Comparison of ENCODE assay signal across 15 cellular contexts in the genomic region with DNA sequence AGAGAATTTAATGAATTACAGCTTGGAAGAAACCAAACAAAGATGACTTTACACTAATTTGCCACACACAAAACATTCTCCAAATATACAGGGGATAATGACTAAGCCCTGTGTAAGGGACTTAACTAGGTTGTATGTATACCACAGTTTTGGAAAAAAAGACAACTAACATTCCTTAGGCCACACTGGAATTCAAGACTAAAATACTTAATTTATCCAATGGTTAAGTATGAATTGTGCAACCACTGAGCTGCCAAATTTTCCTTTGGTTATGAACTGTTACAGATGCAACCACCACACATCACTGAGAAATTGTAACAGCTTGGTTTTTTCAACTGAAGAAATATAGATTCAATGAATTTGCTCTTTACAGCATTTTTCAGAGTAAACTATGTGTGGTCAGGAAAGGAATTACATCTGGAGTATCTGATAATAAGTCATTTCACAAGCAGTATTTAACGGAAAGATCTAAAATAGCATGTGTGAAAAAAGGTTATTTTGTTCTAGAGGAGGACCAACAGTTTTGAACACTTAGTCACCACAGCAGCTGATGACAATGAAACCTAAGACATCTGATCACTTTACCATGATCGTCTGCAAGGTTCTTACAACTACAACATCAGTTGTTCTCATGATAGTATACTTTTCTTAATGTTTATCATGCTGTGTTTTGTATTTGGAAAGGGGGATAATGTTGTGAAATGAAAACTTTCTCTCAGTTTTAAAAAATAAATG.
DNase-seq lines count a peak whose midpoint lies in the region; ATAC-seq and TF ChIP-seq lines count a peak whose summit lies in the region.
"Had no signal": no experiment of that assay in that cellular context is flagged by ENCODE, and none has a peak within 500 bp of the region (broad histone marks: within the 10 kb centered on the region; RNA-seq: fewer than 3 reads in every experiment).

No MANE protein-coding gene starts in this region.

- H3K36me3 ChIP-seq in ACC112 (ENCODE audit: insufficient read depth, low read length): 0 out of 2 replicates have a peak, but pooled peaks cover 3% of the 10 kb centered on the region
- no peaks in the 10 kb centered on the region for H3K36me3 ChIP-seq in adipocyte (ENCODE audit: control insufficient read depth, insufficient read depth, low read length, severe bottlenecking)
- H3K36me3 ChIP-seq in naive thymus-derived CD4-positive, alpha-beta T cell (ENCODE audit: control insufficient read depth in 2 of 3, insufficient read depth in 3 of 3, low read length in 3 of 3): no peaks in the 10 kb centered on the region

- DNase-seq in HFFc6 (peak; percentile 98), adipocyte (ENCODE audit: low read depth) (peak; percentile 93), glomerular visceral epithelial cell (ENCODE audit: extremely low spot score) (peak; percentile 45), NCI-H1417 (lab: John Stamatoyannopoulos, UW) (no peak)
- DNase-seq in stimulated activated CD8-positive, alpha-beta memory T cell treated with anti-CD3 and anti-CD28 coated beads, Interleukin-4, amount 100 ng/mL, for 48 hours: no peak
- no peak for DNase-seq in activated CD8-positive, alpha-beta memory T cell treated with anti-CD3 and anti-CD28 coated beads, Interleukin-2, amount 50 U/mL, for 4 hours
- DNase-seq in naive thymus-derived CD4-positive, alpha-beta T cell: no peak
- DNase-seq: activated T-cell treated with anti-CD3 and anti-CD28 coated beads, Interleukin-2, amount 50 U/mL, for 1 hour; Kasumi-1; stimulated activated CD4-positive, alpha-beta T cell treated with anti-CD3 and anti-CD28 coated beads, Interleukin-4, amount 100 ng/mL, for 24 hours had no signal

- H3K9ac ChIP-seq in adipocyte (ENCODE audit: low read length): peak overlapping the region; percentile 66
- H3K9ac ChIP-seq: parathyroid adenoma had no signal

- peak overlapping the region; percentile 42 for H3K4me3 ChIP-seq in ACC112 (ENCODE audit: low read depth, low read length)
- H3K4me3 ChIP-seq in adipocyte (ENCODE audit: low read length): peak overlapping the region; percentile 45
- no peak overlapping the region for H3K4me3 ChIP-seq in naive thymus-derived CD4-positive, alpha-beta T cell (ENCODE audit: low read length)
- H3K4me3 ChIP-seq: GM23338 had no signal

- H3K4me3 Mint-ChIP-seq in HFFc6: peak overlapping the region; percentile 68
- H3K4me3 Mint-ChIP-seq in naive thymus-derived CD4-positive, alpha-beta T cell: no peak overlapping the region
- H3K4me3 Mint-ChIP-seq: B cell, GM23338 had no signal

- peaks cover 62% of the 10 kb centered on the region for H3K9me3 Mint-ChIP-seq in HFFc6
- H3K9me3 Mint-ChIP-seq in naive thymus-derived CD4-positive, alpha-beta T cell: peaks cover 16 to 85% (median 32%) of the 10 kb centered on the region in 11 donors

- peak overlapping the region; percentile 96 for H3K27ac Mint-ChIP-seq in HFFc6
- no peak overlapping the region for H3K27ac Mint-ChIP-seq in naive thymus-derived CD4-positive, alpha-beta T cell
- H3K27ac Mint-ChIP-seq: B cell, GM23338 had no signal

- peaks cover 67% of the 10 kb centered on the region for H3K36me3 Mint-ChIP-seq in HFFc6 (ENCODE audit: low read depth)
- peaks cover 0 to 27% (median 15%) of the 10 kb centered on the region in 5 donors for H3K36me3 Mint-ChIP-seq in naive thymus-derived CD4-positive, alpha-beta T cell

- peaks cover 35% of the 10 kb centered on the region for H3K4me1 Mint-ChIP-seq in HFFc6 (ENCODE audit: low read depth)
- no peaks in the 10 kb centered on the region for H3K4me1 Mint-ChIP-seq in naive thymus-derived CD4-positive, alpha-beta T cell
- H3K4me1 Mint-ChIP-seq: B cell, GM23338 had no signal

- no peaks in the 10 kb centered on the region for H3K27me3 ChIP-seq in ACC112 (ENCODE audit: insufficient read depth, low read length)
- H3K27me3 ChIP-seq in adipocyte (replicated peaks; ENCODE audit: control insufficient read depth, insufficient read depth, low read length): no peaks in the 10 kb centered on the region
- H3K27me3 ChIP-seq in naive thymus-derived CD4-positive, alpha-beta T cell (ENCODE audit: control insufficient read depth in 2 of 2, insufficient read depth in 2 of 2, low read length in 2 of 2): no peaks in the 10 kb centered on the region

- peak overlapping the region; percentile 20 for H2AFZ ChIP-seq in ACC112 (ENCODE audit: low read length, unreplicated experiment)
- H2AFZ ChIP-seq: GM23338, parathyroid adenoma had no signal

- H3K9me3 ChIP-seq in adipocyte (ENCODE audit: control insufficient read depth, low read length): peaks cover 33% of the 10 kb centered on the region
- peaks cover 0 to 17% (median 0%) of the 10 kb centered on the region in 3 experiments for H3K9me3 ChIP-seq in naive thymus-derived CD4-positive, alpha-beta T cell (ENCODE audit: control insufficient read depth in 2 of 3, low read length in 3 of 3)

- CTCF ChIA-PET in naive thymus-derived CD4-positive, alpha-beta T cell (lab: Charles Lee): no interaction called here

- no peak for ATAC-seq in naive thymus-derived CD4-positive, alpha-beta T cell
- ATAC-seq: GM23338 had no signal

- peak overlapping the region; percentile 75 for H3K27ac ChIP-seq in ACC112 (ENCODE audit: low read depth, low read length)
- H3K27ac ChIP-seq in naive thymus-derived CD4-positive, alpha-beta T cell (ENCODE audit: low read depth, low read length): no peak overlapping the region
- H3K27ac ChIP-seq: parathyroid adenoma, VCaP had no signal

- H3K79me2 ChIP-seq in ACC112 (ENCODE audit: control insufficient read depth, insufficient read depth, low read length, unreplicated experiment): no peaks in the 10 kb centered on the region
- H3K79me2 ChIP-seq: parathyroid adenoma had no signal

- peak; percentile 71 for TF ChIP-seq CTCF in HFFc6 (IDR thresholded peaks at IDR 0.05)

- intact Hi-C loops in naive thymus-derived CD4-positive, alpha-beta T cell (cut with micrococcal nuclease): no loop called here

- POLR2A ChIA-PET in naive thymus-derived CD4-positive, alpha-beta T cell (lab: Charles Lee): no interaction called here

- no peaks in the 10 kb centered on the region for H3K27me3 Mint-ChIP-seq in HFFc6 (ENCODE audit: insufficient read depth)
- H3K27me3 Mint-ChIP-seq in naive thymus-derived CD4-positive, alpha-beta T cell: no peaks in the 10 kb centered on the region
- H3K27me3 Mint-ChIP-seq: B cell had no signal

- H3K4me1 ChIP-seq in ACC112 (ENCODE audit: control insufficient read depth, insufficient read depth, low read length, unreplicated experiment) (peaks cover 18% of the 10 kb centered on the region), adipocyte (ENCODE audit: control insufficient read depth, insufficient read depth, low read length) (peaks cover 16% of the 10 kb centered on the region)
- H3K4me1 ChIP-seq in naive thymus-derived CD4-positive, alpha-beta T cell (ENCODE audit: control insufficient read depth in 2 of 2, insufficient read depth in 2 of 2, low read length in 2 of 2): no peaks in the 10 kb centered on the region
- H3K4me1 ChIP-seq: parathyroid adenoma had no signal

Comparison
In these comparisons a context has a peak if more than half of its experiments do, and no peak if none do; other contexts are left out.
1. DNase-seq: peak in HFFc6 (single experiment), adipocyte (single experiment) and glomerular visceral epithelial cell (single experiment); none in NCI-H1417 (0 of 3), stimulated activated CD8-positive, alpha-beta memory T cell treated with anti-CD3 and anti-CD28 coated beads, Interleukin-4, amount 100 ng/mL, for 48 hours (single experiment), activated CD8-positive, alpha-beta memory T cell treated with anti-CD3 and anti-CD28 coated beads, Interleukin-2, amount 50 U/mL, for 4 hours (single experiment) and naive thymus-derived CD4-positive, alpha-beta T cell (0 of 9).